15 cellular contexts compared by ENCODE assay signal in the genomic region with DNA sequence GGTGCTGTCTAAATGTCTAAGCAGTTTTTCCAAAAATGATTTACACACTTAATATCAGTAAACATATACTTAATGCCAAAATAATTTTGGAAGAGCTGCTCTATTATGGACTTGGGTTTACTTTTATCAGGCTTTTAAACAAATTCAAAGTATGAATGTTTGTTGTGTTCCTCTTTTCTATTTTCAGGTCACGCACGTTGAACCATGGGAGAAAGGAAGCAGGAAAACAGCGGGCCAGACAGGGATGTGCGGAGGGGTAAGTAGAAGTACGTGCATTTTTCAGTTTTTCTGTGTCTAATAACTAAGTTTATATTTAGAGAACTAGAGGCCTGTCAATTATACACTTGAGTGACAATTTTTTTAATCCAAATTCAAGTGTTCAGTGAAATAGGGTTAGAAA. TPM values are rescaled to one million over a fixed set of nuclear protein-coding genes. Genes with fewer than 3 reads are reported as not detected.
DNase-seq lines count a peak whose midpoint lies in the region; ATAC-seq and TF ChIP-seq lines count a peak whose summit lies in the region.
"Had no signal": no experiment of that assay in that cellular context is flagged by ENCODE, and none has a peak within 500 bp of the region (broad histone marks: within the 10 kb centered on the region; RNA-seq: fewer than 3 reads in every experiment).

No MANE protein-coding gene starts in this region.

- H3K9me3 ChIP-seq in T-helper 17 cell (ENCODE audit: control insufficient read depth, low read length, poor library complexity, severe bottlenecking) (no peaks in the 10 kb centered on the region), hepatocyte (ENCODE audit: low read depth) (no peaks in the 10 kb centered on the region), suprapubic skin (no peaks in the 10 kb centered on the region)
- H3K9me3 ChIP-seq: esophagus squamous epithelium, ovary, Peyer's patch had no signal

- H3K36me3 ChIP-seq in hepatocyte (replicated peaks; ENCODE audit: insufficient read depth, low read depth), result peaks cover 4% of the 10 kb centered on the region
- H3K36me3 ChIP-seq in suprapubic skin, result peaks cover 38% of the 10 kb centered on the region
- H3K36me3 ChIP-seq: ovary had no signal

- H3K4me1 Mint-ChIP-seq in activated naive CD4-positive, alpha-beta T cell treated with anti-CD3 and anti-CD28 coated beads, Interleukin-2, amount 50 U/mL, for 24 hours, result peaks cover 70% of the 10 kb centered on the region
- peaks cover 50% of the 10 kb centered on the region for H3K4me1 Mint-ChIP-seq in T-helper 17 cell

- peaks cover 43% of the 10 kb centered on the region for H3K36me3 Mint-ChIP-seq in activated naive CD4-positive, alpha-beta T cell treated with anti-CD3 and anti-CD28 coated beads, Interleukin-2, amount 50 U/mL, for 24 hours
- peaks cover 21% of the 10 kb centered on the region for H3K36me3 Mint-ChIP-seq in T-helper 17 cell (ENCODE audit: low read depth)

- H3K27me3 ChIP-seq in hepatocyte (no peaks in the 10 kb centered on the region), suprapubic skin (no peaks in the 10 kb centered on the region)
- H3K27me3 ChIP-seq: esophagus squamous epithelium, ovary, Peyer's patch had no signal

- TF ChIP-seq POLR2A in suprapubic skin (IDR thresholded peaks at IDR 0.05), result no peak

- H3K4me1 ChIP-seq in hepatocyte (ENCODE audit: insufficient read depth), result peaks cover 20% of the 10 kb centered on the region
- peaks cover 36% of the 10 kb centered on the region for H3K4me1 ChIP-seq in suprapubic skin

- no peak for DNase-seq in activated naive CD4-positive, alpha-beta T cell (lab: John Stamatoyannopoulos, UW)
- DNase-seq in T-helper 17 cell, result no peak
- no peak for DNase-seq in hepatocyte (ENCODE audit: low spot score)
- DNase-seq in suprapubic skin (ENCODE audit: low spot score in 2 of 2), result no peak
- DNase-seq in NCI-H226, result no peak
- no peak for DNase-seq in left lobe of liver (ENCODE audit: low spot score)
- no peak for DNase-seq in NCI-H187 (lab: John Stamatoyannopoulos, UW)
- DNase-seq: aorta, esophagus squamous epithelium, NCI-H2029, ovary, Peyer's patch had no signal

- TF ChIP-seq EP300 in suprapubic skin (IDR thresholded peaks at IDR 0.05), result no peak

- WGBS in hepatocyte (ENCODE audit: low lambda C conversion rate, missing lambda C conversion rate), result 90% methylated on average over 5 of the region's 5 CpGs
- WGBS in suprapubic skin, result 62% methylated on average over 5 of the region's 5 CpGs

- TF ChIP-seq CTCF in hepatocyte (IDR thresholded peaks at IDR 0.05; ENCODE audit: poor library complexity) (no peak), suprapubic skin (IDR thresholded peaks at IDR 0.05) (no peak)

- H3K9me2 ChIP-seq in hepatocyte (replicated peaks; ENCODE audit: insufficient read depth), result no peaks in the 10 kb centered on the region

- H2AFZ ChIP-seq in hepatocyte, result no peak overlapping the region

- H3K27ac Mint-ChIP-seq in activated naive CD4-positive, alpha-beta T cell treated with anti-CD3 and anti-CD28 coated beads, Interleukin-2, amount 50 U/mL, for 24 hours, result peak overlapping the region; percentile 88
- peak overlapping the region; percentile 92 for H3K27ac Mint-ChIP-seq in T-helper 17 cell

- H3K79me2 ChIP-seq in hepatocyte, result peaks cover 58% of the 10 kb centered on the region

- H3K4me2 ChIP-seq in hepatocyte, result peak overlapping the region; percentile 92

- no peaks in the 10 kb centered on the region for H3K27me3 Mint-ChIP-seq in activated naive CD4-positive, alpha-beta T cell treated with anti-CD3 and anti-CD28 coated beads, Interleukin-2, amount 50 U/mL, for 24 hours
- H3K27me3 Mint-ChIP-seq in T-helper 17 cell, result no peaks in the 10 kb centered on the region

- no peak overlapping the region for H3K4me3 ChIP-seq in hepatocyte
- H3K4me3 ChIP-seq in suprapubic skin, result peak overlapping the region; percentile 84
- H3K4me3 ChIP-seq: ovary had no signal

- H3K27ac ChIP-seq in hepatocyte, result no peak overlapping the region
- no peak overlapping the region for H3K27ac ChIP-seq in suprapubic skin
- H3K27ac ChIP-seq: ovary had no signal

- peak overlapping the region; percentile 82 for H3K4me3 Mint-ChIP-seq in activated naive CD4-positive, alpha-beta T cell treated with anti-CD3 and anti-CD28 coated beads, Interleukin-2, amount 50 U/mL, for 24 hours
- peak overlapping the region; percentile 82 for H3K4me3 Mint-ChIP-seq in T-helper 17 cell

- peaks cover 33% of the 10 kb centered on the region for H4K20me1 ChIP-seq in hepatocyte (ENCODE audit: insufficient read depth, poor library complexity, severe bottlenecking)

- ATAC-seq in T-helper 17 cell (no peak), left lobe of liver (no peak)
- ATAC-seq: activated CD4-positive, CD25-positive, alpha-beta regulatory T cell treated with anti-CD3 and anti-CD28 coated beads, Interleukin-2, amount 50 U/mL, for 24 hours had no signal

- no peaks in the 10 kb centered on the region for H3K9me3 Mint-ChIP-seq in activated naive CD4-positive, alpha-beta T cell treated with anti-CD3 and anti-CD28 coated beads, Interleukin-2, amount 50 U/mL, for 24 hours

RNA-seq across cellular contexts. Expression of a gene that starts 3.4 kb away (rescaled TPM):
- 100 to 1,000 TPM; 124 to 134 TPM for total RNA-seq in T-helper 17 cell
- 26.1 and 27.9 TPM in 2 replicates for total RNA-seq in hepatocyte
- polyA plus RNA-seq in hepatocyte, result 30.1 and 41.4 TPM in 2 replicates
- 10 to 100 TPM; 17.5 to 58.4 (median 25.4) TPM for total RNA-seq in suprapubic skin
- total RNA-seq in left lobe of liver, result 12.0 TPM

RNA-seq across cellular contexts. Expression of a gene that starts 17.2 kb away (rescaled TPM):
- under 1 TPM; 0.18 to 0.35 TPM for total RNA-seq in T-helper 17 cell
- total RNA-seq in hepatocyte, result not detected in 2 replicates
- polyA plus RNA-seq in hepatocyte, result not detected in 2 replicates
- under 1 TPM in 1 of 4 donors, not detected in 3; 0.24 TPM for total RNA-seq in suprapubic skin
- total RNA-seq in left lobe of liver, result not detected
- total RNA-seq: aorta, esophagus squamous epithelium, Peyer's patch, urinary bladder had no signal
- polyA plus RNA-seq: ovary, urinary bladder had no signal

RNA-seq across cellular contexts. Expression of a gene that starts 34.6 kb away (rescaled TPM):
- total RNA-seq in T-helper 17 cell (10 to 100 TPM in 1 of 2 donors, 1 to 10 TPM in 1; 9.2 to 10.3 TPM), hepatocyte (4.4 and 4.7 TPM in 2 replicates), suprapubic skin (1 to 10 TPM; 1.8 to 4.6 (median 2.4) TPM), left lobe of liver (0.58 TPM)
- polyA plus RNA-seq in hepatocyte, result 3.0 and 3.8 TPM in 2 replicates

RNA-seq across cellular contexts. Expression of a gene that starts 51.0 kb away (rescaled TPM):
- total RNA-seq in T-helper 17 cell (10 to 100 TPM; 56.4 to 61.8 TPM), hepatocyte (55.7 and 77.5 TPM in 2 replicates), suprapubic skin (100 to 1,000 TPM in 1 of 4 donors, 10 to 100 TPM in 3; 48.8 to 137 (median 66.3) TPM), left lobe of liver (16.2 TPM)
- polyA plus RNA-seq in hepatocyte, result 25.0 and 35.2 TPM in 2 replicates
